Comparison of ENCODE assay signal across 8 cellular contexts in genomic region chr2:180006781-180007579, GRCh38. TPM values are rescaled to one million over a fixed set of nuclear protein-coding genes. Genes with fewer than 3 reads are reported as not detected.
A peak's percentile ranks its signal among the peaks of the same experiment; 100 is the strongest.
DNase-seq lines count a peak whose midpoint lies in the region; ATAC-seq and TF ChIP-seq lines count a peak whose summit lies in the region.

TSS of gene CWC22 (minus strand) at chr2:180007297. CDS start at chr2:179993341, 13,956 bp downstream.

- H4K20me1 ChIP-seq in BLaER1: peaks cover 16% of the 10 kb centered on the region; the same call in 1 of the 2 replicates

- H3K4me1 ChIP-seq in BLaER1: peaks cover 33% of the 10 kb centered on the region

- H3K9me3 ChIP-seq in BLaER1: no peaks in the 10 kb centered on the region

- intact Hi-C loops in left colon (cut with DNase I, micrococcal nuclease): no loop called here

- H3K27me3 Mint-ChIP-seq in activated CD4-positive, alpha-beta T cell treated with anti-CD3 and anti-CD28 coated beads, Interleukin-2, amount 10 ng/mL, durations not matched to agents 7 days and 5 days: no peaks in the 10 kb centered on the region

- POLR2A ChIA-PET in activated CD4-positive, alpha-beta T cell treated with anti-CD3 and anti-CD28 coated beads, Interleukin-2, amount 10 ng/mL, durations not matched to agents 7 days and 5 days (lab: Charles Lee): no interaction called here

- H3K9me3 Mint-ChIP-seq in activated CD4-positive, alpha-beta T cell treated with anti-CD3 and anti-CD28 coated beads, Interleukin-2, amount 10 ng/mL, durations not matched to agents 7 days and 5 days: no peaks in the 10 kb centered on the region

- peak within 1 kb of the TSS; percentile 96 for H3K27ac ChIP-seq in BLaER1
- peak within 1 kb of the TSS; percentile 88 to 93 for H3K27ac ChIP-seq in coronary artery

- H3K4me1 Mint-ChIP-seq in activated CD4-positive, alpha-beta T cell treated with anti-CD3 and anti-CD28 coated beads, Interleukin-2, amount 10 ng/mL, durations not matched to agents 7 days and 5 days: peaks cover 37% of the 10 kb centered on the region

- H3K27me3 ChIP-seq in BLaER1: no peaks in the 10 kb centered on the region

- peak; percentile 97 for ATAC-seq in GM19328 (IDR thresholded peaks at IDR 0.05; ENCODE audit: unreplicated experiment)
- peak; percentile 98 for ATAC-seq in HG03520 (IDR thresholded peaks at IDR 0.05; ENCODE audit: unreplicated experiment)
- peak; percentile 95 for ATAC-seq in left colon

- H3K4me2 ChIP-seq in BLaER1: peak within 1 kb of the TSS; percentile 65

- DNase-seq in NCI-H69 (lab: John Stamatoyannopoulos, UW) (peak; percentile 91), coronary artery (ENCODE audit: low spot score) (peak; percentile 84), left colon (peak; percentile 84 to 90)
- DNase-seq in activated CD4-positive, alpha-beta T cell treated with anti-CD3 and anti-CD28 coated beads, Interleukin-2, amount 10 ng/mL, durations not matched to agents 7 days and 5 days: peak; percentile 92
- peak; percentile 86 for DNase-seq in stimulated activated CD4-positive, alpha-beta T cell treated with anti-CD3 and anti-CD28 coated beads, Interleukin-1b, Interleukin-23, amount 100 ng/mL, for 48 hours

- peak within 1 kb of the TSS; percentile 85 for H3K4me3 Mint-ChIP-seq in activated CD4-positive, alpha-beta T cell treated with anti-CD3 and anti-CD28 coated beads, Interleukin-2, amount 10 ng/mL, durations not matched to agents 7 days and 5 days

- CTCF ChIA-PET in activated CD4-positive, alpha-beta T cell treated with anti-CD3 and anti-CD28 coated beads, Interleukin-2, amount 10 ng/mL, durations not matched to agents 7 days and 5 days (lab: Charles Lee): interaction anchor here (1.0 to 1.7 kb wide), 2 partner anchors 8 to 26 kb away, joined by 4 read pairs; no protein-coding TSS in a partner anchor

- peak within 1 kb of the TSS; percentile 97 for H3K9ac ChIP-seq in BLaER1

- no peak for TF ChIP-seq CTCF in coronary artery (IDR thresholded peaks at IDR 0.05)

- H3K27ac Mint-ChIP-seq in activated CD4-positive, alpha-beta T cell treated with anti-CD3 and anti-CD28 coated beads, Interleukin-2, amount 10 ng/mL, durations not matched to agents 7 days and 5 days: peak within 1 kb of the TSS; percentile 99

- H3K36me3 ChIP-seq in BLaER1: no peaks in the 10 kb centered on the region

- H3K4me3 ChIP-seq in BLaER1 (peak within 1 kb of the TSS; percentile 86), coronary artery (peak within 1 kb of the TSS; percentile 81)

- no peaks in the 10 kb centered on the region for H3K36me3 Mint-ChIP-seq in activated CD4-positive, alpha-beta T cell treated with anti-CD3 and anti-CD28 coated beads, Interleukin-2, amount 10 ng/mL, durations not matched to agents 7 days and 5 days (ENCODE audit: low read depth)

RNA-seq across cellular contexts. Expression of gene CWC22, which starts in this region (rescaled TPM):
- total RNA-seq in activated CD4-positive, alpha-beta T cell treated with anti-CD3 and anti-CD28 coated beads, Interleukin-2, amount 10 ng/mL, durations not matched to agents 7 days and 5 days: 10 to 100 TPM; 21.9 to 24.0 TPM
- 10 to 100 TPM; 12.3 to 13.7 TPM for total RNA-seq in left colon

Comparison
In these comparisons a context has a peak if more than half of its experiments do, and no peak if none do; other contexts are left out.
1. Peak in every context shown above with its lines: DNase-seq, ATAC-seq, H3K4me3 ChIP-seq and H3K27ac ChIP-seq.